Comparison of ENCODE assay signal across 6 cellular contexts in genomic region chr12:1127021-1127420, GRCh38.
"Had no signal": no experiment of that assay in that cellular context is flagged by ENCODE, and none has a peak within 500 bp of the region (broad histone marks: within the 10 kb centered on the region; RNA-seq: fewer than 3 reads in every experiment).

No MANE protein-coding gene starts in this region.

- ATAC-seq: K562 had no signal

- H3K4me3 ChIP-seq: K562 had no signal

- DNase-seq: KBM-7, KG1 had no signal

- H3K27me3 Mint-ChIP-seq: IgD-negative memory B cell had no signal

- H3K27ac ChIP-seq: HL-60 had no signal

- FAIRE-seq: HTR-8/SVneo, K562 had no signal

- H3K27ac Mint-ChIP-seq: IgD-negative memory B cell had no signal
